ENCODE assay signal across 8 cellular contexts in the genomic region with DNA sequence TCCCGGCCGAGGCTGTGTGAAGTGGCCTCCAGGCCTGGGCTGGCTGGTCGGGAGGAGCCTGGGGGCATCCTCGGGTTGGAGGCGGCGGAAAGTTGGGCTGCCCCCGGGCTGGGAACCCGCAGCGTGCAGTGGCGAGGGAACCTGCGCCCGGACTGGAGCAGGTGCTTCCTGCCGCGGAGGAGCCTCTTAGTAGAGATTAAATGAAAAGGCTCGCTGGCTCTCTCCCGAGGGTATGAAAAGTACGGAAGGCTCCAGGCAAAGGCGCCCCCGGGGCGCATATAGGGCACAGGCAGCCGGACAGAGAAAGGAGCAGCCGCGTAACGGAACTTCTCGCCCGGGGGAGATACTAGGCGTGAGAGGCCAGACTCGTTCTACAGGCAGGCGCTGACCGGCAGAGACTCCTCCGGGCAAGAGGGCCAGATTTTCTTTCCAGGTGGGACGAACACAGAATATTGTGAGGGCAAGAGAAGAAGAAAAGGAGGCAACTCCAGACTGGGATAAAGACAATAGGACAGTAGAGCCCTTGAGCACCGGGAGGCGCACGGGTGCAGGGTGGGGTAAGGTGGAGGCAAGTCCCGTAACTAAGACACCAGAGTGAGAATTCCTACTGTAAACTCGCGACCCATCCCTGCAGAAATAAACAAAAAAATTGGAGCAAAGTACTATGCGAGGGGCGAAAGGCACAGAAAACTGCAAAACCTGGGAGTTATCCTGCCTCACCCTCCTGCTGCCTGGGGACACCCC. TPM values are rescaled to one million over a fixed set of nuclear protein-coding genes. Genes with fewer than 3 reads are reported as not detected.
DNase-seq lines count a peak whose midpoint lies in the region; ATAC-seq and TF ChIP-seq lines count a peak whose summit lies in the region.

No MANE protein-coding gene starts in this region.

- H3K9me3 Mint-ChIP-seq in activated naive CD8-positive, alpha-beta T cell (ENCODE audit: low read depth): no peaks in the 10 kb centered on the region
- peaks cover 9% of the 10 kb centered on the region for H3K9me3 Mint-ChIP-seq in Caco-2 (ENCODE audit: unreplicated experiment)

- H3K4me2 ChIP-seq in hepatocyte: peak overlapping the region; percentile 87

- POLR2A ChIA-PET in Caco-2 (lab: Charles Lee): no interaction called here

- H3K36me3 Mint-ChIP-seq in activated naive CD8-positive, alpha-beta T cell: no peaks in the 10 kb centered on the region
- peaks cover 6% of the 10 kb centered on the region for H3K36me3 Mint-ChIP-seq in Caco-2 (ENCODE audit: insufficient read depth, unreplicated experiment)

- no peaks in the 10 kb centered on the region for H3K9me3 ChIP-seq in hepatocyte (ENCODE audit: low read depth)
- H3K9me3 ChIP-seq in gastrocnemius medialis: no peaks in the 10 kb centered on the region
- no peaks in the 10 kb centered on the region for H3K9me3 ChIP-seq in Caco-2

- H3K27ac Mint-ChIP-seq in activated naive CD8-positive, alpha-beta T cell: no peak overlapping the region
- no peak overlapping the region for H3K27ac Mint-ChIP-seq in Caco-2 (ENCODE audit: unreplicated experiment)

- CTCF ChIA-PET in Caco-2 (lab: Charles Lee): no interaction called here

- H3K79me2 ChIP-seq in hepatocyte: peaks cover 67% of the 10 kb centered on the region

- H4K20me1 ChIP-seq in hepatocyte (ENCODE audit: insufficient read depth, poor library complexity, severe bottlenecking): no peaks in the 10 kb centered on the region

- under 1% methylated on average over 38 of the region's 40 CpGs for WGBS in hepatocyte (ENCODE audit: low lambda C conversion rate, missing lambda C conversion rate)

- H3K4me3 ChIP-seq in hepatocyte (peak overlapping the region; percentile 41), gastrocnemius medialis (peak overlapping the region; percentile 24 to 60 (median 39)), Caco-2 (ENCODE audit: low read depth, low read length) (no peak overlapping the region)

- no peaks in the 10 kb centered on the region for H3K9me2 ChIP-seq in hepatocyte (replicated peaks; ENCODE audit: insufficient read depth)

- TF ChIP-seq CTCF in hepatocyte (IDR thresholded peaks at IDR 0.05; ENCODE audit: poor library complexity) (no peak), gastrocnemius medialis (IDR thresholded peaks at IDR 0.05 in 4 of 5, conservative IDR thresholded peaks at IDR 0.05 in 1 of 5) (no peak), Caco-2 (IDR thresholded peaks at IDR 0.05; ENCODE audit: insufficient read depth in 1 of 2, low read depth in 1 of 2, low read length in 1 of 2, severe bottlenecking in 1 of 2, unreplicated experiment in 1 of 2) (no peak)

- peaks cover 35% of the 10 kb centered on the region for H3K27me3 Mint-ChIP-seq in activated naive CD8-positive, alpha-beta T cell
- H3K27me3 Mint-ChIP-seq in Caco-2 (ENCODE audit: insufficient read depth, unreplicated experiment): no peaks in the 10 kb centered on the region

- H3K27me3 ChIP-seq in hepatocyte (peaks cover 4% of the 10 kb centered on the region), gastrocnemius medialis (peaks cover 45 to 58% (median 58%) of the 10 kb centered on the region in 3 donors), Caco-2 (replicated peaks; ENCODE audit: control insufficient read depth, insufficient read depth, low read length) (no peaks in the 10 kb centered on the region)

- peak overlapping the region; percentile 66 for H3K4me3 Mint-ChIP-seq in activated naive CD8-positive, alpha-beta T cell
- H3K4me3 Mint-ChIP-seq in Caco-2 (ENCODE audit: unreplicated experiment): no peak overlapping the region

- no TSS peak for BruUV-seq in Caco-2 (replicated peaks; lab: Mats Ljungman, UMichigan)

- no peak for TF ChIP-seq POLR2A in gastrocnemius medialis (IDR thresholded peaks at IDR 0.05)

- H3K36me3 ChIP-seq in hepatocyte (replicated peaks; ENCODE audit: insufficient read depth, low read depth) (no peaks in the 10 kb centered on the region), gastrocnemius medialis (no peaks in the 10 kb centered on the region), Caco-2 (ENCODE audit: control insufficient read depth, insufficient read depth, low read length) (no peaks in the 10 kb centered on the region)

- H3K4me1 Mint-ChIP-seq in activated naive CD8-positive, alpha-beta T cell (ENCODE audit: low read depth): peaks cover 15% of the 10 kb centered on the region
- H3K4me1 Mint-ChIP-seq in Caco-2 (ENCODE audit: low read depth, unreplicated experiment): no peaks in the 10 kb centered on the region

- intact Hi-C loops in gastrocnemius medialis (cut with DNase I; ENCODE audit: low total_unique reads): no loop called here
- intact Hi-C loops in Caco-2 (cut with micrococcal nuclease; ENCODE audit: unreplicated experiment): no loop called here

- H3K4me1 ChIP-seq in hepatocyte (ENCODE audit: insufficient read depth): no peaks in the 10 kb centered on the region
- peaks cover 6 to 15% of the 10 kb centered on the region in 2 donors for H3K4me1 ChIP-seq in gastrocnemius medialis
- H3K4me1 ChIP-seq in Caco-2: no peaks in the 10 kb centered on the region

- H2AFZ ChIP-seq in hepatocyte: no peak overlapping the region

- H3K27ac ChIP-seq in hepatocyte (peak overlapping the region; percentile 75), gastrocnemius medialis (no peak overlapping the region)

- DNase-seq in COR-L47 (lab: John Stamatoyannopoulos, UW) (peak; percentile 57), KBM-7 (peak; percentile 8), hepatocyte (ENCODE audit: low spot score) (peak; percentile 36), gastrocnemius medialis (no peak), Caco-2 (no peak), CD1c-positive myeloid dendritic cell (ENCODE audit: extremely low spot score) (no peak)

- ATAC-seq in gastrocnemius medialis (no peak), GM21526 (IDR thresholded peaks at IDR 0.05; ENCODE audit: low FRiP score, unreplicated experiment) (no peak)

- in situ Hi-C loops in KBM-7 (cut with MboI; ENCODE audit: low pct_unique_long_range_greater_than_20kb, low sequenced_read_pairs) (no loop called here), gastrocnemius medialis (cut with MboI; ENCODE audit: low sequenced_read_pairs in 4 of 4) (no loop called here)

RNA-seq across cellular contexts. Expression of a gene that starts 0.8 kb away (rescaled TPM):
- total RNA-seq in hepatocyte (117 and 132 TPM in 2 replicates), gastrocnemius medialis (under 1 TPM in 3 of 4 donors, not detected in 1; 0.38 to 0.62 (median 0.51) TPM), Caco-2 (2022) (0.81 and 1.4 TPM in 2 replicates)
- 65.9 and 81.8 TPM in 2 replicates for polyA plus RNA-seq in hepatocyte

Comparison
In these comparisons a context has a peak if more than half of its experiments do, and no peak if none do; other contexts are left out.
1. DNase-seq: peak in COR-L47 (single experiment), KBM-7 (single experiment) and hepatocyte (single experiment); none in gastrocnemius medialis (0 of 2), Caco-2 (0 of 2) and CD1c-positive myeloid dendritic cell (single experiment).
2. RNA of a gene that starts 0.8 kb away (total RNA-seq): 117 to 132 TPM in hepatocyte; 0.81 to 1.4 TPM in Caco-2 and 0.38 to 0.62 TPM in gastrocnemius medialis; every median in the first group is over 10 times any median in the second.